In genomic region chr4:102754044-102754443, GRCh38 we compare ENCODE assay signal across 32 cellular contexts.
"Had no signal": no experiment of that assay in that cellular context is flagged by ENCODE, and none has a peak within 500 bp of the region (broad histone marks: within the 10 kb centered on the region; RNA-seq: fewer than 3 reads in every experiment).

No MANE protein-coding gene starts in this region.

- H3K27me3 ChIP-seq: brain microvascular endothelial cell, ovary, stomach, thyroid gland, upper lobe of left lung, vagina had no signal

- FAIRE-seq: astrocyte, endothelial cell of umbilical vein, keratinocyte had no signal

- DNase-seq: activated CD4-positive, alpha-beta memory T cell treated with anti-CD3 and anti-CD28 coated beads for 36 hours; activated CD8-positive, alpha-beta memory T cell treated with anti-CD3 and anti-CD28 coated beads, Interleukin-2, amount 50 U/mL, for 4 hours; activated effector memory CD4-positive, alpha-beta T cell treated with anti-CD3 and anti-CD28 coated beads, Interleukin-2, amount 50 U/mL, for 16 hours; activated naive CD4-positive, alpha-beta T cell treated with anti-CD3 and anti-CD28 coated beads, Interleukin-2, amount 10 ng/mL, durations not matched to agents 7 days and 5 days; activated naive CD8-positive, alpha-beta T cell treated with anti-CD3 and anti-CD28 coated beads, Interleukin-2, amount 10 ng/mL, durations not matched to agents 7 days and 5 days; activated T-cell treated with anti-CD3 and anti-CD28 coated beads, Interleukin-2, amount 50 U/mL, for 1 hour; amniotic stem cell; brain microvascular endothelial cell; caudate nucleus; foreskin melanocyte; midbrain; naive thymus-derived CD4-positive, alpha-beta T cell; ovary; retina; stimulated activated CD4-positive, alpha-beta T cell treated with anti-CD3 and anti-CD28 coated beads, Interleukin-4, amount 100 ng/mL, for 24 hours; stomach; T1000; thyroid gland; upper lobe of left lung; WERI-Rb-1 had no signal

- H3K4me1 ChIP-seq: prostate gland, thyroid gland had no signal

- H3K4me3 Mint-ChIP-seq: activated CD4-positive, alpha-beta memory T cell treated with anti-CD3 and anti-CD28 coated beads for 36 hours; activated CD4-positive, alpha-beta T cell treated with anti-CD3 and anti-CD28 coated beads, Interleukin-2, amount 10 ng/mL, durations not matched to agents 24 days and 14 days; activated naive CD4-positive, alpha-beta T cell treated with anti-CD3 and anti-CD28 coated beads, Interleukin-2, amount 10 ng/mL, durations not matched to agents 7 days and 5 days; activated naive CD8-positive, alpha-beta T cell treated with anti-CD3 and anti-CD28 coated beads, Interleukin-2, amount 10 ng/mL, durations not matched to agents 7 days and 5 days; activated T-helper 1 cell treated with anti-CD3 and anti-CD28 coated beads, Interleukin-12 subunit alpha, Interleukin-12 subunit beta, Interleukin-2, Interleukin-4 antibody, amounts not matched to agents 30 ng/mL and 10 ng/mL and 1 ng/mL, durations not matched to agents 14 hours and 24 hours and 36 hours; naive thymus-derived CD4-positive, alpha-beta T cell; stimulated activated memory B cell treated with anti-CD40 and anti-IgM and Interleukin-4, amounts not matched to agents 10 μg/mL and 1 μg/mL and 100 μg/mL, for 72 hours; T-helper 1 cell treated with Interleukin-12 subunit alpha and Interleukin-12 subunit beta and Interleukin-4 antibody, amounts not matched to agents 30 μg/mL and 1 μg/mL, for 36 hours had no signal

- H3K36me3 ChIP-seq: brain microvascular endothelial cell, ovary, prostate gland, thyroid gland, upper lobe of left lung, vagina, WERI-Rb-1 had no signal

- H3K27ac ChIP-seq: brain microvascular endothelial cell, ovary, prostate gland, skin epidermis, stomach, thyroid gland, upper lobe of left lung, vagina, WERI-Rb-1 had no signal

- ATAC-seq: activated CD4-positive, CD25-positive, alpha-beta regulatory T cell treated with anti-CD3 and anti-CD28 coated beads, Interleukin-2, amount 50 U/mL, for 24 hours; naive thymus-derived CD4-positive, alpha-beta T cell; sciatic nerve; stimulated activated memory B cell treated with anti-CD40 and anti-IgM and Interleukin-4, amounts not matched to agents 10 μg/mL and 1 μg/mL and 100 μg/mL, for 72 hours had no signal

- H3K27me3 Mint-ChIP-seq: activated CD4-positive, alpha-beta memory T cell treated with anti-CD3 and anti-CD28 coated beads for 36 hours; activated CD4-positive, alpha-beta T cell treated with anti-CD3 and anti-CD28 coated beads, Interleukin-2, amount 10 ng/mL, durations not matched to agents 24 days and 14 days; activated naive CD4-positive, alpha-beta T cell treated with anti-CD3 and anti-CD28 coated beads, Interleukin-2, amount 10 ng/mL, durations not matched to agents 7 days and 5 days; activated naive CD8-positive, alpha-beta T cell treated with anti-CD3 and anti-CD28 coated beads, Interleukin-2, amount 10 ng/mL, durations not matched to agents 7 days and 5 days; naive thymus-derived CD4-positive, alpha-beta T cell; stimulated activated memory B cell treated with anti-CD40 and anti-IgM and Interleukin-4, amounts not matched to agents 10 μg/mL and 1 μg/mL and 100 μg/mL, for 72 hours had no signal

- H3K27ac Mint-ChIP-seq: activated CD4-positive, alpha-beta memory T cell treated with anti-CD3 and anti-CD28 coated beads for 36 hours; activated CD4-positive, alpha-beta T cell treated with anti-CD3 and anti-CD28 coated beads, Interleukin-2, amount 10 ng/mL, durations not matched to agents 24 days and 14 days; activated naive CD4-positive, alpha-beta T cell treated with anti-CD3 and anti-CD28 coated beads, Interleukin-2, amount 10 ng/mL, durations not matched to agents 7 days and 5 days; activated naive CD8-positive, alpha-beta T cell treated with anti-CD3 and anti-CD28 coated beads, Interleukin-2, amount 10 ng/mL, durations not matched to agents 7 days and 5 days; activated T-helper 1 cell treated with anti-CD3 and anti-CD28 coated beads, Interleukin-12 subunit alpha, Interleukin-12 subunit beta, Interleukin-2, Interleukin-4 antibody, amounts not matched to agents 30 ng/mL and 10 ng/mL and 1 ng/mL, durations not matched to agents 14 hours and 24 hours and 36 hours; naive thymus-derived CD4-positive, alpha-beta T cell; stimulated activated memory B cell treated with anti-CD40 and anti-IgM and Interleukin-4, amounts not matched to agents 10 μg/mL and 1 μg/mL and 100 μg/mL, for 72 hours; T-helper 1 cell treated with Interleukin-12 subunit alpha and Interleukin-12 subunit beta and Interleukin-4 antibody, amounts not matched to agents 30 μg/mL and 1 μg/mL, for 36 hours had no signal

- H3K4me3 ChIP-seq: ovary, prostate gland, skin epidermis, stomach, thyroid gland, upper lobe of left lung, vagina had no signal

- H3K9me3 ChIP-seq: ovary, prostate gland, stomach, thyroid gland, upper lobe of left lung, vagina had no signal
